In genomic region chr1:37945743-37946702, GRCh38 we compare ENCODE assay signal across 1 cellular context.
TF ChIP-seq lines count a peak whose summit lies in the region.

No MANE protein-coding gene starts in this region.

TF ChIP-seq in K562, 482 proteins besides CTCF, POLR2A, EP300 and RAD21 (continued from another document and continues in another):
- no peak for TF ChIP-seq GABPA (tag; conservative IDR thresholded peaks at IDR 0.05; ENCODE audit: low read depth)
- no peak for TF ChIP-seq PURB (CRISPR knock-in tag; IDR thresholded peaks at IDR 0.05; ENCODE audit: low read depth)
- TF ChIP-seq ZFX (CRISPR knock-in tag; IDR thresholded peaks at IDR 0.05): peak; percentile 59
- no peak for TF ChIP-seq TAF7 (tag; IDR thresholded peaks at IDR 0.05)
- no peak for TF ChIP-seq NCOA6 (IDR thresholded peaks at IDR 0.05)
- TF ChIP-seq ZFP1 (CRISPR knock-in tag; IDR thresholded peaks at IDR 0.05): no peak
- TF ChIP-seq PBX2 (CRISPR knock-in tag; IDR thresholded peaks at IDR 0.05; ENCODE audit: low read depth): no peak
- TF ChIP-seq PBX2 (tag; conservative IDR thresholded peaks at IDR 0.05; ENCODE audit: low read depth): no peak
- TF ChIP-seq DEAF1 (CRISPR knock-in tag; IDR thresholded peaks at IDR 0.05): no peak
- no peak for TF ChIP-seq TFAM (CRISPR knock-in tag; conservative IDR thresholded peaks at IDR 0.05)
- TF ChIP-seq FOXM1 (IDR thresholded peaks at IDR 0.05; ENCODE audit: low read depth): no peak
- no peak for TF ChIP-seq FOXM1 (CRISPR knock-in tag; IDR thresholded peaks at IDR 0.05; ENCODE audit: low read depth)
- TF ChIP-seq SAP30 (IDR thresholded peaks at IDR 0.05; ENCODE audit: borderline replicate concordance, insufficient read depth, low read depth, low read length, poor library complexity, severe bottlenecking): no peak
- TF ChIP-seq ZBTB33 (CRISPR knock-in tag; IDR thresholded peaks at IDR 0.05): peak; percentile 95
- TF ChIP-seq STAT6 (CRISPR knock-in tag; IDR thresholded peaks at IDR 0.05): no peak
- TF ChIP-seq ADNP (tag; IDR thresholded peaks at IDR 0.05): no peak
- TF ChIP-seq ZNF584 (CRISPR knock-in tag; IDR thresholded peaks at IDR 0.05; ENCODE audit: low read depth): 0 out of 2 replicates have a peak, but pooled peaks have one; percentile 23
- TF ChIP-seq CCNT2 (IDR thresholded peaks at IDR 0.05; ENCODE audit: borderline replicate concordance, extremely low read depth, insufficient read length, low read depth, low read length): no peak
- no peak for TF ChIP-seq KLF10 (CRISPR knock-in tag; IDR thresholded peaks at IDR 0.05)
- TF ChIP-seq ZNF197 (CRISPR knock-in tag; IDR thresholded peaks at IDR 0.05; ENCODE audit: low read depth): no peak
- TF ChIP-seq CLOCK (CRISPR knock-in tag; IDR thresholded peaks at IDR 0.05; ENCODE audit: borderline replicate concordance): no peak
- TF ChIP-seq ZNF316 (IDR thresholded peaks at IDR 0.05): peak; percentile 60
- TF ChIP-seq FOXA1 (IDR thresholded peaks at IDR 0.05; ENCODE audit: borderline replicate concordance): no peak
- TF ChIP-seq PYGO2 (tag; IDR thresholded peaks at IDR 0.05): no peak
- no peak for TF ChIP-seq ZEB2 (IDR thresholded peaks at IDR 0.05)
- TF ChIP-seq ASH1L (IDR thresholded peaks at IDR 0.05; ENCODE audit: borderline replicate concordance, low read depth, partially characterized antibody): no peak
- TF ChIP-seq NELFE (IDR thresholded peaks at IDR 0.05; ENCODE audit: insufficient read depth, insufficient read length): no peak
- no peak for TF ChIP-seq RFX1 (IDR thresholded peaks at IDR 0.05)
- 0 out of 4 replicates have a peak, but pooled peaks of 1 of the 2 experiments have one; percentile 40 for TF ChIP-seq RCOR1 (IDR thresholded peaks at IDR 0.05; ENCODE audit: borderline replicate concordance in 1 of 2, low read depth in 2 of 2, low read length in 2 of 2)
- no peak for TF ChIP-seq RBBP5 (IDR thresholded peaks at IDR 0.05; ENCODE audit: borderline replicate concordance, insufficient read depth, low read length, poor library complexity, severe bottlenecking)
- no peak for TF ChIP-seq POU5F1 (IDR thresholded peaks at IDR 0.05; ENCODE audit: borderline replicate concordance, low read depth, low read length, partially characterized antibody)
- no peak for TF ChIP-seq PHF20 (IDR thresholded peaks at IDR 0.05; ENCODE audit: partially characterized antibody)
- TF ChIP-seq ZBTB34 (CRISPR knock-in tag; IDR thresholded peaks at IDR 0.05): no peak
- peak; percentile 42 for TF ChIP-seq PRDM10 (IDR thresholded peaks at IDR 0.05; ENCODE audit: partially characterized antibody)
- no peak for TF ChIP-seq TCFL5 (CRISPR knock-in tag; conservative IDR thresholded peaks at IDR 0.05)
- TF ChIP-seq ELF1 (tag; IDR thresholded peaks at IDR 0.05): no peak
- TF ChIP-seq ZNF24 (IDR thresholded peaks at IDR 0.05): no peak
- TF ChIP-seq BCLAF1 (IDR thresholded peaks at IDR 0.05; ENCODE audit: borderline replicate concordance in 1 of 2, control insufficient read depth in 1 of 2, low read depth in 2 of 2, low read length in 1 of 2): no peak
- no peak for TF ChIP-seq PCBP2 (IDR thresholded peaks at IDR 0.05; ENCODE audit: low read depth, low read length, poor library complexity, severe bottlenecking)
- TF ChIP-seq EGR1 (conservative IDR thresholded peaks at IDR 0.05): no peak
- TF ChIP-seq BACH1 (tag; IDR thresholded peaks at IDR 0.05): no peak
- no peak for TF ChIP-seq DDX20 (tag; IDR thresholded peaks at IDR 0.05; ENCODE audit: low read depth)
- no peak for TF ChIP-seq HES1 (IDR thresholded peaks at IDR 0.05; ENCODE audit: low read depth)
